In the genomic region with DNA sequence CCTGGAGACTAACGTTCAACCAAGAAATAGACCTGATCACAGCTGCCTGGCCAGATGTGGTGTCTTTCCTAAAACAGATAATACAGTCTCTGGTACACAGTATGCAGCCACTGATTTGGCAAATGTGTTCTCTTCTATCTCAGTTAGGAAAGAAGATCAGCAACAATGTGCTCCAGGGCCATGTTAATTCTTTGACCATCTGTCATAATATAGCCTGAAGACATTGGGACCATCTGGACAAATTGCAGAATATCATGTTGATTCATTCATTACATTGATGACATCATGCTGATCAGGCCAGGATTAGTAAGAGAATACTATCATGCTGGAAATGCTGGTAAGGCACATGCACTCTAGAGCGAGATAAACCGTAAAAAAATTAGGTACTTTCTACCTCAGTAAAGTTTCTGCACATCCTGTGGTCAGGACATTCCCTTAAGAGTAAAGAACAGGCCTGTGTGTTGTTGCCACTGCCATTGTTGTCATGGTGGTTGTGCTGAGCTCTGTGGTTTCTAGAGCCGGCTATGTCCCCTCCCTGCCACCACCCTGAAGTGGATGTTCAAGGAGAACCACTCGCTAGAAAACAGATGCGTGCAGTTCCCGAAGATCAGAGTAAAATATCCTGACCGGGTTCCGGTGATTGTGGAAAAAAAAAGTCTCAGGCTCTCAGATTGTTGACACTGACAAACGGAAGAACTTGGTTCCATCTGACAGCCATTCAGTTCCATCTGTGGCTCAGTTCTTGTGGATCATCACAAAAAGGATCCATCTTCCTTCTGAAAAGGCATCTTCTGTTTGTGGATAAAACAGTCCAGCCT, we compare ENCODE assay signal across 9 cellular contexts. TPM values are rescaled to one million over a fixed set of nuclear protein-coding genes. Genes with fewer than 3 reads are reported as not detected.
DNase-seq lines count a peak whose midpoint lies in the region; ATAC-seq and TF ChIP-seq lines count a peak whose summit lies in the region.
"Had no signal": no experiment of that assay in that cellular context is flagged by ENCODE, and none has a peak within 500 bp of the region (broad histone marks: within the 10 kb centered on the region; RNA-seq: fewer than 3 reads in every experiment).

No MANE protein-coding gene starts in this region.

- H3K9me3 ChIP-seq in BE2C (no peaks in the 10 kb centered on the region), hepatocyte (ENCODE audit: low read depth) (no peaks in the 10 kb centered on the region)
- H3K9me3 ChIP-seq: adrenal gland had no signal

- no peak overlapping the region for H3K4me2 ChIP-seq in hepatocyte

- H3K36me3 Mint-ChIP-seq in activated T-helper 1 cell treated with anti-CD3 and anti-CD28 coated beads, Interleukin-12 subunit alpha, Interleukin-12 subunit beta, Interleukin-2, Interleukin-4 antibody, amounts not matched to agents 30 ng/mL and 10 ng/mL and 1 ng/mL, durations not matched to agents 14 hours and 24 hours and 36 hours (ENCODE audit: low read depth) = no peaks in the 10 kb centered on the region

- no peaks in the 10 kb centered on the region for H3K9me3 Mint-ChIP-seq in activated T-helper 1 cell treated with anti-CD3 and anti-CD28 coated beads, Interleukin-12 subunit alpha, Interleukin-12 subunit beta, Interleukin-2, Interleukin-4 antibody, amounts not matched to agents 30 ng/mL and 10 ng/mL and 1 ng/mL, durations not matched to agents 14 hours and 24 hours and 36 hours

- H3K27me3 ChIP-seq in BE2C = no peaks in the 10 kb centered on the region
- H3K27me3 ChIP-seq in hepatocyte = no peaks in the 10 kb centered on the region
- H3K27me3 ChIP-seq: adrenal gland had no signal

- intact Hi-C loops in activated T-helper 1 cell treated with anti-CD3 and anti-CD28 coated beads, Interleukin-12 subunit alpha, Interleukin-12 subunit beta, Interleukin-2, Interleukin-4 antibody, amounts not matched to agents 30 ng/mL and 10 ng/mL and 1 ng/mL, durations not matched to agents 14 hours and 24 hours and 36 hours (cut with micrococcal nuclease) = loop anchor here (10.0 kb wide), 1 partner anchor 95 kb away; no protein-coding TSS in a partner anchor
- intact Hi-C loops in Right ventricle myocardium inferior (cut with DNase I) = no loop called here

- H3K4me3 ChIP-seq in BE2C (ENCODE audit: low read depth, low read length) (no peak overlapping the region), hepatocyte (no peak overlapping the region)
- H3K4me3 ChIP-seq: adrenal gland had no signal

- H3K27ac Mint-ChIP-seq in activated T-helper 1 cell treated with anti-CD3 and anti-CD28 coated beads, Interleukin-12 subunit alpha, Interleukin-12 subunit beta, Interleukin-2, Interleukin-4 antibody, amounts not matched to agents 30 ng/mL and 10 ng/mL and 1 ng/mL, durations not matched to agents 14 hours and 24 hours and 36 hours = peak overlapping the region; percentile 51

- no peaks in the 10 kb centered on the region for H3K36me3 ChIP-seq in BE2C
- no peaks in the 10 kb centered on the region for H3K36me3 ChIP-seq in hepatocyte (replicated peaks; ENCODE audit: insufficient read depth, low read depth)
- H3K36me3 ChIP-seq: adrenal gland had no signal

- no peak overlapping the region for H3K4me3 Mint-ChIP-seq in activated T-helper 1 cell treated with anti-CD3 and anti-CD28 coated beads, Interleukin-12 subunit alpha, Interleukin-12 subunit beta, Interleukin-2, Interleukin-4 antibody, amounts not matched to agents 30 ng/mL and 10 ng/mL and 1 ng/mL, durations not matched to agents 14 hours and 24 hours and 36 hours

- peaks cover 2% of the 10 kb centered on the region for H3K27me3 Mint-ChIP-seq in activated T-helper 1 cell treated with anti-CD3 and anti-CD28 coated beads, Interleukin-12 subunit alpha, Interleukin-12 subunit beta, Interleukin-2, Interleukin-4 antibody, amounts not matched to agents 30 ng/mL and 10 ng/mL and 1 ng/mL, durations not matched to agents 14 hours and 24 hours and 36 hours (ENCODE audit: insufficient read depth)

- WGBS in hepatocyte (ENCODE audit: low lambda C conversion rate, missing lambda C conversion rate) = 92% methylated on average over 10 of the region's 10 CpGs

- peak; percentile 58 for DNase-seq in BE2C
- DNase-seq in activated T-helper 1 cell treated with anti-CD3 and anti-CD28 coated beads, Interleukin-12 subunit alpha, Interleukin-12 subunit beta, Interleukin-2, Interleukin-4 antibody, amounts not matched to agents 30 ng/mL and 10 ng/mL and 1 ng/mL, durations not matched to agents 14 hours and 24 hours and 36 hours (ENCODE audit: low spot score) = peak; percentile 49
- no peak for DNase-seq in GOT3 (lab: John Stamatoyannopoulos, UW)
- no peak for DNase-seq in mucosa of gallbladder (ENCODE audit: low spot score)
- no peak for DNase-seq in hepatocyte (ENCODE audit: low spot score)
- no peak for DNase-seq in Right ventricle myocardium inferior (ENCODE audit: missing footprints)

- TF ChIP-seq CTCF in BE2C (IDR thresholded peaks at IDR 0.05; ENCODE audit: low read depth, low read length) (no peak), hepatocyte (IDR thresholded peaks at IDR 0.05; ENCODE audit: poor library complexity) (no peak)

- no peak overlapping the region for H3K27ac ChIP-seq in hepatocyte
- H3K27ac ChIP-seq: adrenal gland had no signal

- H4K20me1 ChIP-seq in hepatocyte (ENCODE audit: insufficient read depth, poor library complexity, severe bottlenecking) = no peaks in the 10 kb centered on the region

- ATAC-seq in GM19023 (IDR thresholded peaks at IDR 0.05; ENCODE audit: unreplicated experiment) (peak; percentile 87), HG03354 (IDR thresholded peaks at IDR 0.05; ENCODE audit: poor library complexity, severe bottlenecking, unreplicated experiment) (peak; percentile 65), Right ventricle myocardium inferior (no peak)

- H3K79me2 ChIP-seq in hepatocyte = no peaks in the 10 kb centered on the region

- no peaks in the 10 kb centered on the region for H3K9me2 ChIP-seq in hepatocyte (replicated peaks; ENCODE audit: insufficient read depth)

- peaks cover 10% of the 10 kb centered on the region for H3K4me1 Mint-ChIP-seq in activated T-helper 1 cell treated with anti-CD3 and anti-CD28 coated beads, Interleukin-12 subunit alpha, Interleukin-12 subunit beta, Interleukin-2, Interleukin-4 antibody, amounts not matched to agents 30 ng/mL and 10 ng/mL and 1 ng/mL, durations not matched to agents 14 hours and 24 hours and 36 hours (ENCODE audit: low read depth)

- no peak overlapping the region for H2AFZ ChIP-seq in hepatocyte

- H3K4me1 ChIP-seq in BE2C (peaks cover 16% of the 10 kb centered on the region), hepatocyte (ENCODE audit: insufficient read depth) (no peaks in the 10 kb centered on the region)
- H3K4me1 ChIP-seq: adrenal gland had no signal

RNA-seq across cellular contexts. Expression of gene JMY, which starts 6.4 kb away (rescaled TPM):
- 8.9 TPM for polyA plus RNA-seq in BE2C (2012; ENCODE audit: insufficient read depth, insufficient read length, low read depth)
- 5.5 and 5.9 TPM in 2 replicates for total RNA-seq in activated T-helper 1 cell treated with anti-CD3 and anti-CD28 coated beads, Interleukin-12 subunit alpha, Interleukin-12 subunit beta, Interleukin-2, Interleukin-4 antibody, amounts not matched to agents 30 ng/mL and 10 ng/mL and 1 ng/mL, durations not matched to agents 14 hours and 24 hours and 36 hours
- total RNA-seq in mucosa of gallbladder (15.8 TPM), hepatocyte (9.3 and 11.7 TPM in 2 replicates), Right ventricle myocardium inferior (9.0 TPM)
- 2.0 and 3.3 TPM in 2 replicates for polyA plus RNA-seq in hepatocyte

Comparison
In these comparisons a context has a peak if more than half of its experiments do, and no peak if none do; other contexts are left out.
1. DNase-seq: peak in BE2C (single experiment) and activated T-helper 1 cell treated with anti-CD3 and anti-CD28 coated beads, Interleukin-12 subunit alpha, Interleukin-12 subunit beta, Interleukin-2, Interleukin-4 antibody, amounts not matched to agents 30 ng/mL and 10 ng/mL and 1 ng/mL, durations not matched to agents 14 hours and 24 hours and 36 hours (single experiment); none in GOT3 (single experiment), mucosa of gallbladder (single experiment), hepatocyte (single experiment) and Right ventricle myocardium inferior (single experiment).